ENCODE assay signal across 10 cellular contexts in genomic region chr12:76685246-76685678, GRCh38.
DNase-seq lines count a peak whose midpoint lies in the region; ATAC-seq, FAIRE-seq and TF ChIP-seq lines count a peak whose summit lies in the region.
"Had no signal": no experiment of that assay in that cellular context is flagged by ENCODE, and none has a peak within 500 bp of the region (broad histone marks: within the 10 kb centered on the region; RNA-seq: fewer than 3 reads in every experiment).

No MANE protein-coding gene starts in this region.

- H3K27ac Mint-ChIP-seq in activated CD4-positive, alpha-beta T cell treated with anti-CD3 and anti-CD28 coated beads for 36 hours = no peak overlapping the region

- H3K9me1 ChIP-seq in K562 (ENCODE audit: control insufficient read depth, insufficient read depth, low read length) = no peaks in the 10 kb centered on the region

- TF ChIP-seq EP300 in K562 (IDR thresholded peaks at IDR 0.05; ENCODE audit: low read length) (no peak), transverse colon (IDR thresholded peaks at IDR 0.05; ENCODE audit: low read depth) (no peak)

- BruUV-seq in K562 (replicated peaks; lab: Mats Ljungman, UMichigan) = no TSS peak

- peaks cover 3% of the 10 kb centered on the region for H3K4me1 Mint-ChIP-seq in activated CD4-positive, alpha-beta T cell treated with anti-CD3 and anti-CD28 coated beads for 36 hours

- no peaks in the 10 kb centered on the region for H4K20me1 ChIP-seq in K562 (replicated peaks; ENCODE audit: control insufficient read depth, insufficient read depth, low read length)

- POLR2A ChIA-PET in activated CD4-positive, alpha-beta T cell treated with anti-CD3 and anti-CD28 coated beads for 36 hours (lab: Charles Lee) = interaction anchor here (0.7 to 0.8 kb wide), 2 partner anchors 37 to 132 kb away, joined by 3 read pairs; no protein-coding TSS in a partner anchor
- POLR2A ChIA-PET in K562 (lab: Yijun Ruan, JAX) = interaction anchor here (0.7 kb wide), 1 partner anchor 557 kb away, joined by 3 read pairs; no protein-coding TSS in a partner anchor

- H2AFZ ChIP-seq in K562 (ENCODE audit: low read depth, low read length) = no peak overlapping the region

- FAIRE-seq in K562 (lab: Jason Lieb, UNC) = no peak

- TF ChIP-seq RAD21 in K562 (CRISPR knock-in tag; conservative IDR thresholded peaks at IDR 0.05 in 1 of 2, IDR thresholded peaks at IDR 0.05 in 1 of 2) = no peak

- no peaks in the 10 kb centered on the region for H3K79me2 ChIP-seq in K562 (ENCODE audit: control insufficient read depth, insufficient read depth, low read length)

- H3K9me3 ChIP-seq in K562 (replicated peaks; ENCODE audit: control insufficient read depth, insufficient read depth, low read depth, low read length) = no peaks in the 10 kb centered on the region
- no peaks in the 10 kb centered on the region for H3K9me3 ChIP-seq in transverse colon

- 12% methylated on average over 5 of the region's 5 CpGs for WGBS in K562 (ENCODE audit: insufficient coverage, low coverage, missing lambda C conversion rate)
- 10% methylated on average over 5 of the region's 5 CpGs; no CpG with 5 or more reads in 1 of the 2 donors for WGBS in transverse colon (ENCODE audit: low coverage in 1 of 2), 2 donors

- peak; percentile 16 for ATAC-seq in activated CD4-positive, alpha-beta T cell treated with anti-CD3 and anti-CD28 coated beads for 36 hours
- ATAC-seq in K562 = peak; percentile 39

- no peaks in the 10 kb centered on the region for H3K27me3 Mint-ChIP-seq in activated CD4-positive, alpha-beta T cell treated with anti-CD3 and anti-CD28 coated beads for 36 hours

- H3K9ac ChIP-seq in K562 (ENCODE audit: insufficient read depth in 1 of 2, low read depth in 2 of 2, low read length in 2 of 2) = no peak overlapping the region

- CTCF ChIA-PET in activated CD4-positive, alpha-beta T cell treated with anti-CD3 and anti-CD28 coated beads for 36 hours (lab: Charles Lee) = interaction anchor here (1.3 kb wide), 1 partner anchor 106 kb away, joined by 4 read pairs; no protein-coding TSS in a partner anchor
- CTCF ChIA-PET in K562 (lab: Yijun Ruan, JAX; ENCODE audit: low intra/inter-chr PET ratio) = no interaction called here

- in situ Hi-C loops in K562 (cut with MboI) (no loop called here), transverse colon (cut with MboI; ENCODE audit: low pct_ligation_motif_present in 1 of 4, low pct_unique_long_range_greater_than_20kb in 1 of 4, low sequenced_read_pairs in 3 of 4) (no loop called here)

- intact Hi-C loops in activated CD4-positive, alpha-beta T cell treated with anti-CD3 and anti-CD28 coated beads for 36 hours (cut with DNase I, micrococcal nuclease) = no loop called here
- intact Hi-C loops in K562 (cut with micrococcal nuclease) (loop anchor here (5.0 kb wide), 2 partner anchors 53 to 242 kb away; no protein-coding TSS in a partner anchor), transverse colon (cut with DNase I; ENCODE audit: low total_unique reads) (no loop called here)

- H3K36me3 ChIP-seq in K562 (ENCODE audit: control insufficient read depth, insufficient read depth, low read length) = no peaks in the 10 kb centered on the region
- H3K36me3 ChIP-seq in transverse colon = no peaks in the 10 kb centered on the region

- H3K36me3 Mint-ChIP-seq in activated CD4-positive, alpha-beta T cell treated with anti-CD3 and anti-CD28 coated beads for 36 hours (ENCODE audit: low read depth) = no peaks in the 10 kb centered on the region

- H3K4me1 ChIP-seq in K562 (replicated peaks in 1 of 2; ENCODE audit: control insufficient read depth in 2 of 2, insufficient read depth in 2 of 2, low read length in 2 of 2) (no peaks in the 10 kb centered on the region; a peak in 1 of 5 replicates), transverse colon (peaks cover 3 to 10% (median 9%) of the 10 kb centered on the region in 4 donors)

- DNase-seq in activated CD4-positive, alpha-beta T cell treated with anti-CD3 and anti-CD28 coated beads for 36 hours = no peak
- no peak for DNase-seq in activated CD4-positive, alpha-beta T cell treated with anti-CD3 and anti-CD28 coated beads for 4 hours
- DNase-seq in K562 (ENCODE audit: extremely low read depth in 1 of 4, low spot score in 3 of 4) (no peak), iris pigment epithelial cell (ENCODE audit: low read depth) (peak; percentile 29), transverse colon (peak; percentile 10), SW 1271 (lab: John Stamatoyannopoulos, UW) (no peak), cortex of kidney (lab: John Stamatoyannopoulos, UW) (no peak), HK-2 (ENCODE audit: unreplicated experiment) (no peak)
- DNase-seq: activated CD8-positive, alpha-beta memory T cell treated with anti-CD3 and anti-CD28 coated beads, Interleukin-2, amount 50 U/mL, for 48 hours; NCI-H1105 treated with DMSO at 0.1 percent for 48 hours had no signal

- no peak overlapping the region for H3K27ac ChIP-seq in K562 (ENCODE audit: extremely low read depth, low read depth, low read length)
- peak overlapping the region in 1 of 4 donors; percentile 33 for H3K27ac ChIP-seq in transverse colon

- TF ChIP-seq CTCF in K562 (IDR thresholded peaks at IDR 0.05 in 2 of 3, conservative IDR thresholded peaks at IDR 0.05 in 1 of 3; ENCODE audit: insufficient read depth in 2 of 3, low read depth in 1 of 3, low read length in 3 of 3) (no peak), transverse colon (IDR thresholded peaks at IDR 0.05) (no peak)

- H3K4me2 ChIP-seq in K562 (ENCODE audit: insufficient read depth, low read length) = no peak overlapping the region

- no peak overlapping the region for H3K4me3 ChIP-seq in K562
- no peak overlapping the region for H3K4me3 ChIP-seq in transverse colon

- H3K9me3 Mint-ChIP-seq in activated CD4-positive, alpha-beta T cell treated with anti-CD3 and anti-CD28 coated beads for 36 hours (ENCODE audit: low read depth) = no peaks in the 10 kb centered on the region

- H3K27me3 ChIP-seq in K562 (ENCODE audit: control insufficient read depth in 2 of 2, insufficient read depth in 2 of 2, low read length in 2 of 2) = peaks cover 0 to 4% of the 10 kb centered on the region in 2 experiments; a peak in 1 of 5 replicates
- no peaks in the 10 kb centered on the region for H3K27me3 ChIP-seq in transverse colon

- TF ChIP-seq POLR2A in K562 (conservative IDR thresholded peaks at IDR 0.05) (no peak), transverse colon (IDR thresholded peaks at IDR 0.05) (no peak)

- H3K4me3 Mint-ChIP-seq in activated CD4-positive, alpha-beta T cell treated with anti-CD3 and anti-CD28 coated beads for 36 hours = no peak overlapping the region

TF ChIP-seq in K562, 482 proteins besides CTCF, POLR2A, EP300 and RAD21 (continues in another document):
- TF ChIP-seq CREB1 (IDR thresholded peaks at IDR 0.05) (no peak), CREB1 (CRISPR knock-in tag; IDR thresholded peaks at IDR 0.05) (no peak), RREB1 (CRISPR knock-in tag; IDR thresholded peaks at IDR 0.05) (no peak), ZNF324 (CRISPR knock-in tag; IDR thresholded peaks at IDR 0.05) (no peak), ZNF23 (CRISPR knock-in tag; IDR thresholded peaks at IDR 0.05) (no peak), NEUROD1 (IDR thresholded peaks at IDR 0.05; ENCODE audit: borderline replicate concordance, low read depth, low read length, partially characterized antibody) (no peak), USF1 (CRISPR knock-in tag; IDR thresholded peaks at IDR 0.05) (no peak), NFXL1 (CRISPR knock-in tag; IDR thresholded peaks at IDR 0.05) (no peak)

Comparison
In these comparisons a context has a peak if more than half of its experiments do, and no peak if none do; other contexts are left out.
1. DNase-seq: peak in iris pigment epithelial cell (single experiment) and transverse colon (single experiment); none in activated CD4-positive, alpha-beta T cell treated with anti-CD3 and anti-CD28 coated beads for 36 hours (single experiment), activated CD4-positive, alpha-beta T cell treated with anti-CD3 and anti-CD28 coated beads for 4 hours (0 of 2), K562 (0 of 4), SW 1271 (0 of 2), cortex of kidney (single experiment) and HK-2 (single experiment).